Comparison of ENCODE assay signal across 8 cellular contexts in the genomic region with DNA sequence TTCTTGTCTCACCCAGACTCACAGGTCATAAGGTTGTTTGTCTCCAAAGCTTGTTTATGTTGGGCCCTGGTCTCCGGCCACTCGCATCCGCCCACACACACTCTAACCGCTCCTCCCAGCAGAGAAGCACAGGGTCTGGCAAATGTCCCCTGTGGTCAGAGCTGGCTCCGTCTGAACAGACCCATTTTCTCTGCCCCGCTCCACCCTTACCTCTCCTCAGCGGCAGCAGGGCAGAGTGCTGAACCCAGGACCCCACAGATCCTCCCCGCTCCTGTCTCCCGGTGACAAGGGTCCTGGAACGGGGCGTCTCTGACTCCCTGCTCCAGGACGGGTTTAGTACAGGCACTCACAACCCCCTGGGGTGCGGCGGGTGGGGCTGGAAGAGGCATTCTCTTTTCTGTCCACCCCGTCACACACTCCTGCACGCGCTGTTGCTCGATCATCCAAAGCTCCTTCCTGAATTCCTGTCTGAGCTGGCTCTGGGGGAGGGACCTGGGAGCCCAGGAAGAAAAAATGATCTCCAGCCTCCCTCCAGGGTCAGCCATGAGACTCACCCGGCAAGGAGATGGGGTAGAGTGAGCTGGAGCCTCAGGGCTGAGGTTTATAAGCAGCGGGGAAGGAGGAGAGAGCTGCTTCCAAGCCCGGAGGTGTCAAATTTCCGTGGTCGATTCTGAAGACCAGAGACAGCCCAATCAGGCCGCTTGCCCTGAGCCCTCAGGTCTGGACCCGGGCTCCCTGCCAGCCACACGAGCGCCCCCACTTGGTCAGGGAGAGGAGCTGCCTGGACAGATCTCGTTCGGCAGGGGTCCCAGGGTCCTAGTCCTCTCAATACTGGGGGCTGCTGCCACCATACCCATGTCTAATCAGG. TPM values are rescaled to one million over a fixed set of nuclear protein-coding genes. Genes with fewer than 3 reads are reported as not detected.
A peak's percentile ranks its signal among the peaks of the same experiment; 100 is the strongest.
DNase-seq lines count a peak whose midpoint lies in the region; ATAC-seq and TF ChIP-seq lines count a peak whose summit lies in the region.

Gene S100A13 (minus strand): TSS at position 577 of the 868 bp plus-strand sequence. CDS start 1,033 bp downstream, outside the sequence.

- 68% methylated on average over 25 of the region's 29 CpGs for WGBS in SK-N-SH (ENCODE audit: low lambda C conversion rate)
- under 1% methylated on average over 22 of the region's 29 CpGs for WGBS in mesenchymal stem cell
- 0 to 14% methylated on average over 12 to 22 of the region's 29 CpGs for WGBS in thyroid gland, 2 donors

- peak within 1 kb of the TSS; percentile 81 to 94 for H2BK12ac ChIP-seq in mesenchymal stem cell (ENCODE audit: low read length in 2 of 2)

- H3K4me1 ChIP-seq in SK-N-SH (ENCODE audit: control insufficient read depth in 1 of 2, insufficient read depth in 2 of 2, low read depth in 1 of 2, low read length in 1 of 2), result peaks cover 10 to 11% of the 10 kb centered on the region in 2 experiments; a peak in 2 of 4 replicates
- H3K4me1 ChIP-seq in mesenchymal stem cell (ENCODE audit: control insufficient read depth, insufficient read depth, low read depth, low read length), result peaks cover 33% of the 10 kb centered on the region
- H3K4me1 ChIP-seq in thyroid gland, result peaks cover 65 to 73% of the 10 kb centered on the region in 2 donors

- H3K9me3 ChIP-seq in SK-N-SH (no peaks in the 10 kb centered on the region), mesenchymal stem cell (ENCODE audit: control insufficient read depth, low read length) (no peaks in the 10 kb centered on the region), thyroid gland (no peaks in the 10 kb centered on the region)

- H3F3A ChIP-seq in SK-N-SH (replicated peaks; ENCODE audit: insufficient read depth), result peaks cover 8% of the 10 kb centered on the region

- H2AFZ ChIP-seq in SK-N-SH (ENCODE audit: low read depth) (no peak within 1 kb of the TSS), mesenchymal stem cell (ENCODE audit: low read depth, low read length) (peak within 1 kb of the TSS; percentile 57)

- peak within 1 kb of the TSS; percentile 91 for H2BK15ac ChIP-seq in mesenchymal stem cell (ENCODE audit: low read depth, poor library complexity, severe bottlenecking)

- H3K4ac ChIP-seq in mesenchymal stem cell (ENCODE audit: low read depth in 1 of 2, low read length in 2 of 2), result peak within 1 kb of the TSS; percentile 78 to 97

- peak; percentile 64 to 82 for TF ChIP-seq POLR2A in thyroid gland (IDR thresholded peaks at IDR 0.05)

- CTCF ChIA-PET in SK-N-SH (lab: Yijun Ruan, JAX), result interaction anchor here (1.2 to 8.3 kb wide), 3 partner anchors 11 to 116 kb away, joined by 6 to 62 read pairs (median 13); partner anchors contain the start of genes S100A14 and S100A16

- H3K36me3 ChIP-seq in SK-N-SH (replicated peaks in 1 of 2; ENCODE audit: control insufficient read depth in 1 of 2, insufficient read depth in 2 of 2, low read length in 1 of 2), result no peaks in the 10 kb centered on the region
- H3K36me3 ChIP-seq in mesenchymal stem cell (ENCODE audit: control insufficient read depth in 1 of 2, insufficient read depth in 2 of 2, low read depth in 1 of 2, low read length in 2 of 2), result peaks cover 15 to 38% of the 10 kb centered on the region in 2 experiments
- H3K36me3 ChIP-seq in thyroid gland, result peaks cover 0 to 2% of the 10 kb centered on the region in 2 donors

- no peak within 1 kb of the TSS for H3K4me2 ChIP-seq in SK-N-SH
- H3K4me2 ChIP-seq in mesenchymal stem cell (ENCODE audit: low read length, poor library complexity, severe bottlenecking), result peak within 1 kb of the TSS; percentile 74

- peaks cover 8% of the 10 kb centered on the region for H3K79me1 ChIP-seq in mesenchymal stem cell (replicated peaks; ENCODE audit: low read length, poor library complexity, severe bottlenecking)

- peak within 1 kb of the TSS; percentile 88 for H4K8ac ChIP-seq in mesenchymal stem cell (ENCODE audit: low read length)

- H3K4me3 ChIP-seq in SK-N-SH (ENCODE audit: low read depth in 2 of 2, low read length in 1 of 2) (peak within 1 kb of the TSS in 1 of 2 experiments; percentile 43; a peak in 1 of 4 replicates), mesenchymal stem cell (ENCODE audit: insufficient read depth in 1 of 2, low read depth in 1 of 2, low read length in 2 of 2) (peak within 1 kb of the TSS; percentile 57 to 88), thyroid gland (replicated peaks in 1 of 3) (peak within 1 kb of the TSS in 2 of 3 donors; percentile 2 to 47)

- TF ChIP-seq RAD21 in SK-N-SH (IDR thresholded peaks at IDR 0.05; ENCODE audit: low read length), result no peak

- H2BK5ac ChIP-seq in mesenchymal stem cell (ENCODE audit: low read depth, low read length, poor library complexity, severe bottlenecking), result peak within 1 kb of the TSS; percentile 71

- TF ChIP-seq EP300 in SK-N-SH (IDR thresholded peaks at IDR 0.05; ENCODE audit: borderline replicate concordance in 1 of 2, low read depth in 1 of 2, low read length in 1 of 2), result no peak

- no peaks in the 10 kb centered on the region for H4K20me1 ChIP-seq in SK-N-SH (ENCODE audit: insufficient read depth)

- peak within 1 kb of the TSS; percentile 95 for H4K91ac ChIP-seq in mesenchymal stem cell (ENCODE audit: low read length)

- H3K9me2 ChIP-seq in SK-N-SH, result no peaks in the 10 kb centered on the region

- no peak for ATAC-seq in GM21423 (IDR thresholded peaks at IDR 0.05; ENCODE audit: unreplicated experiment)

- TF ChIP-seq CTCF in SK-N-SH (IDR thresholded peaks at IDR 0.05) (peak; percentile 40; the same call in 1 of the 2 replicates), thyroid gland (IDR thresholded peaks at IDR 0.05) (peak in 4 of 6 experiments; percentile 53 to 69 (median 60))

- H3K9ac ChIP-seq in SK-N-SH, result no peak within 1 kb of the TSS
- peak within 1 kb of the TSS; percentile 96 for H3K9ac ChIP-seq in mesenchymal stem cell (ENCODE audit: low read length)

- H3K18ac ChIP-seq in mesenchymal stem cell (ENCODE audit: low read depth in 1 of 2, low read length in 2 of 2), result peak within 1 kb of the TSS; percentile 96

- intact Hi-C loops in thyroid gland (cut with DNase I), result no loop called here

- peak within 1 kb of the TSS in 1 of 2 experiments; percentile 84 for H3K23ac ChIP-seq in mesenchymal stem cell (ENCODE audit: low read length in 2 of 2)

- H3K27me3 ChIP-seq in SK-N-SH (ENCODE audit: insufficient read depth), result no peaks in the 10 kb centered on the region
- no peaks in the 10 kb centered on the region for H3K27me3 ChIP-seq in mesenchymal stem cell (ENCODE audit: control insufficient read depth in 1 of 2, insufficient read depth in 1 of 2, low read length in 2 of 2)
- H3K27me3 ChIP-seq in thyroid gland, result no peaks in the 10 kb centered on the region

- H3K79me2 ChIP-seq in SK-N-SH (ENCODE audit: insufficient read depth), result no peaks in the 10 kb centered on the region

- DNase-seq in EL, result peak; percentile 96
- DNase-seq in M059J (ENCODE audit: low read depth), result peak; percentile 98
- no peak for DNase-seq in SK-N-SH
- peak; percentile 41 for DNase-seq in epithelial cell of prostate (ENCODE audit: low read depth, low spot score)
- DNase-seq in mesenchymal stem cell, result peak; percentile 97
- DNase-seq in thyroid gland, result peak; percentile 94 to 95
- no peak for DNase-seq in activated gamma-delta T cell treated with Interleukin-2 at 50 U/mL for 16 hours

- POLR2A ChIA-PET in SK-N-SH (lab: Yijun Ruan, JAX), result interaction anchor here (0.8 kb wide), 1 partner anchor 130 kb away, joined by 3 read pairs; no protein-coding TSS in a partner anchor

- H2BK120ac ChIP-seq in mesenchymal stem cell (ENCODE audit: low read depth, low read length), result peak within 1 kb of the TSS; percentile 73

- no peak within 1 kb of the TSS for H3K27ac ChIP-seq in SK-N-SH (ENCODE audit: low read depth in 2 of 2, low read length in 1 of 2)
- H3K27ac ChIP-seq in epithelial cell of prostate, result peak within 1 kb of the TSS; percentile 76
- peak within 1 kb of the TSS; percentile 97 for H3K27ac ChIP-seq in mesenchymal stem cell (ENCODE audit: low read length, poor library complexity, severe bottlenecking)
- H3K27ac ChIP-seq in thyroid gland, result peak within 1 kb of the TSS; percentile 96 to 99 (median 96)

- H2AK5ac ChIP-seq in mesenchymal stem cell (ENCODE audit: low read length, severe bottlenecking), result peak within 1 kb of the TSS; percentile 82

- H3K14ac ChIP-seq in mesenchymal stem cell (ENCODE audit: low read length in 2 of 2), result peak within 1 kb of the TSS in 1 of 2 experiments; percentile 96

TF ChIP-seq in SK-N-SH, 30 proteins besides CTCF, POLR2A, EP300 and RAD21:
- TF ChIP-seq ELF1 (IDR thresholded peaks at IDR 0.05), result no peak
- TF ChIP-seq NRF1 (IDR thresholded peaks at IDR 0.05; ENCODE audit: low read depth, low read length), result no peak
- TF ChIP-seq GATA2 (CRISPR knock-in tag; IDR thresholded peaks at IDR 0.05), result no peak

RNA-seq across cellular contexts. Expression of gene S100A13, which starts in this region (rescaled TPM):
- total RNA-seq in M059J (2014; rRNA removed; shearing (Covaris generic)), result 206 and 207 TPM in 2 replicates
- polyA plus RNA-seq in SK-N-SH (2012; rRNA removed), result 12.3 and 17.1 TPM in 2 replicates
- polyA plus RNA-seq in SK-N-SH (2012; cell fraction: cytosol; rRNA removed), result 11.4 and 14.2 TPM in 2 replicates
- 41.5 and 44.3 TPM in 2 replicates for polyA plus RNA-seq in SK-N-SH (2012; cell fraction: nucleus; rRNA removed)
- 420 TPM for polyA plus RNA-seq in mesenchymal stem cell (2013, experiment 1 of 2)
- 417 TPM for polyA plus RNA-seq in mesenchymal stem cell (2013, experiment 2 of 2)
- total RNA-seq in thyroid gland, result 100 to 1,000 TPM; 219 to 545 (median 343) TPM

Comparison
In these comparisons a context has a peak if more than half of its experiments do, and no peak if none do; other contexts are left out.
1. DNase-seq: peak in EL (single experiment), M059J (single experiment), epithelial cell of prostate (single experiment), mesenchymal stem cell (single experiment) and thyroid gland (2 of 2); none in SK-N-SH (single experiment) and activated gamma-delta T cell treated with Interleukin-2 at 50 U/mL for 16 hours (single experiment).
2. H3K27ac ChIP-seq: peak in epithelial cell of prostate (single experiment), mesenchymal stem cell (single experiment) and thyroid gland (3 of 3); none in SK-N-SH (0 of 2).